ENCODE assay signal across 8 cellular contexts in the genomic region with DNA sequence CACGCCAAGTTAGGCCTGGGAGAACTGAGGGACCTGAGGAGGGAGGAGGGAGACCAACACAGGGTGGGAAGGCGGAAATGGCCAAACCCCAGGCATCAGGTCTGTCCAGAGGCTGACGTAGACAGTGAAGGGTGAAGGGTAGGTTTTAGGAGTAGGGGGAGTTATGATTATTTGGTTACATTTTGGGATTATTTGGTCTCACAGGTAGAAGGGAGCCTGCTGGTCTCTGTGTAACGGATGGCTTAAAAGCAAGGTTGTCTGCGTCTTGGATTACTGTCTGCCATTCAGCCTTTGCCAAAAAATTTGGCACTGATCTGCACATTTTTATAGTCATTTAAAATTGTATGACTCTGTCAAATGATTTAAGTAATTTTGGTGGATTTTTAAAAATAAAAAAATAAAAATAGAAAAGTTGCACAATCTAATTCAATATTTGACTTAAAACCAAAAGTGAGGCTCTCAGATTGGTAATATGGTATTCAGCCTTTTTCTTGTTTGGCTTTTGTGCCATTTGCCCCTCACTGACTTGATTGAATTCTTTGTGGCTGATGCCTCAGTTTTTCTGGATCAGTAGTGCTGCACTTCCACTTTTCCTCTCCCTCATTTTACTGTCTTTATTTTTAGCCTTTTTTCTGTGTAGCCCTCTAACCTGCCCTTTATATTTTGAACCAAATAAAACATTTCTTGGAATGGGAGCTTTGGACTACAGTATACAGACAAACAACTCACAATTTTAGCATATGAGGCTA. TPM values are rescaled to one million over a fixed set of nuclear protein-coding genes. Genes with fewer than 3 reads are reported as not detected.
A peak's percentile ranks its signal among the peaks of the same experiment; 100 is the strongest.
DNase-seq lines count a peak whose midpoint lies in the region; ATAC-seq and TF ChIP-seq lines count a peak whose summit lies in the region.

No MANE protein-coding gene starts in this region.

- peaks cover 22 to 40% of the 10 kb centered on the region in 2 donors for H3K4me1 Mint-ChIP-seq in effector memory CD8-positive, alpha-beta T cell (ENCODE audit: low read depth in 2 of 2)

- DNase-seq in NCI-H1092 treated with DMSO at 0.1 percent for 48 hours (lab: John Stamatoyannopoulos, UW) = peak; percentile 53
- no peak for DNase-seq in NCI-H1092 (lab: John Stamatoyannopoulos, UW)
- no peak for DNase-seq in OCI-LY7 (ENCODE audit: low spot score)
- no peak for DNase-seq in effector memory CD8-positive, alpha-beta T cell
- no peak for DNase-seq in activated CD4-positive, alpha-beta T cell treated with anti-CD3 and anti-CD28 coated beads for 4 hours

- H3K36me3 Mint-ChIP-seq in effector memory CD8-positive, alpha-beta T cell (ENCODE audit: insufficient read depth) = peaks cover 10% of the 10 kb centered on the region

- no peaks in the 10 kb centered on the region for H3K9me3 Mint-ChIP-seq in effector memory CD8-positive, alpha-beta T cell

- H3K4me2 ChIP-seq in OCI-LY7 (ENCODE audit: low read length) = peak overlapping the region; percentile 74

- intact Hi-C loops in OCI-LY7 (cut with micrococcal nuclease; ENCODE audit: unreplicated experiment) = loop anchor here (1.0 to 5.0 kb wide), 4 partner anchors 19 to 140 kb away; a partner anchor contains a TSS

- no peaks in the 10 kb centered on the region for H4K20me1 ChIP-seq in OCI-LY7 (ENCODE audit: insufficient read depth, low read length)

- H3K27me3 ChIP-seq in muscle layer of duodenum (ENCODE audit: low read depth, low read length) = no peaks in the 10 kb centered on the region

- no peaks in the 10 kb centered on the region for H3K27me3 Mint-ChIP-seq in effector memory CD8-positive, alpha-beta T cell

- H3K36me3 ChIP-seq in OCI-LY7 (ENCODE audit: insufficient read depth, low read length) (peaks cover 24% of the 10 kb centered on the region), muscle layer of duodenum (ENCODE audit: control insufficient read depth in 1 of 2, insufficient read depth in 2 of 2, low read length in 2 of 2) (peaks cover 15 to 17% of the 10 kb centered on the region in 2 donors)

- H3K4me1 ChIP-seq in OCI-LY7 (ENCODE audit: insufficient read depth, low read length, poor library complexity, severe bottlenecking) (peaks cover 66% of the 10 kb centered on the region), muscle layer of duodenum (ENCODE audit: control insufficient read depth in 1 of 2, insufficient read depth in 2 of 2, low read length in 2 of 2) (peaks cover 5 to 13% of the 10 kb centered on the region in 2 donors)

- H3K79me2 ChIP-seq in OCI-LY7 (ENCODE audit: insufficient read depth, low read depth, low read length) = peaks cover 39% of the 10 kb centered on the region

- H3K4me3 Mint-ChIP-seq in effector memory CD8-positive, alpha-beta T cell = peak overlapping the region; percentile 91 to 99

- peak overlapping the region; percentile 30; the same call in 1 of the 2 replicates for H2AFZ ChIP-seq in OCI-LY7 (ENCODE audit: low read length)

- H3K27ac ChIP-seq in OCI-LY7 (ENCODE audit: low read depth, low read length, poor library complexity, severe bottlenecking) (peak overlapping the region; percentile 94), muscle layer of duodenum (ENCODE audit: low read length) (peak overlapping the region; percentile 91)

- CTCF ChIA-PET in OCI-LY7 (lab: Charles Lee; ENCODE audit: unreplicated experiment) = interaction anchor here (0.6 to 1.4 kb wide), 5 partner anchors 8 to 1092 kb away, joined by 3 to 11 read pairs (median 8); no protein-coding TSS in a partner anchor

- peak overlapping the region; percentile 93 to 96 for H3K27ac Mint-ChIP-seq in effector memory CD8-positive, alpha-beta T cell

- TF ChIP-seq CTCF in OCI-LY7 (conservative IDR thresholded peaks at IDR 0.05; ENCODE audit: low read length) = no peak

- H3K9me3 ChIP-seq in OCI-LY7 (ENCODE audit: low read length) (no peaks in the 10 kb centered on the region), muscle layer of duodenum (ENCODE audit: control insufficient read depth in 1 of 2, low read length in 2 of 2) (no peaks in the 10 kb centered on the region)

- POLR2A ChIA-PET in OCI-LY7 (lab: Charles Lee) = interaction anchor here (0.6 to 2.8 kb wide), 7 partner anchors 9 to 84 kb away, joined by 3 to 12 read pairs (median 5); a partner anchor contains a TSS

- ATAC-seq in HG02678 (IDR thresholded peaks at IDR 0.05; ENCODE audit: unreplicated experiment) (peak; percentile 50), HG03565 (IDR thresholded peaks at IDR 0.05; ENCODE audit: unreplicated experiment) (no peak)
- ATAC-seq in effector memory CD8-positive, alpha-beta T cell (replicated peaks) = peak; percentile 6

- no TSS peak for BruUV-seq in OCI-LY7 (replicated peaks; lab: Mats Ljungman, UMichigan)

- H3K9me2 ChIP-seq in OCI-LY7 (ENCODE audit: insufficient read depth, low read length) = no peaks in the 10 kb centered on the region

- H3K4me3 ChIP-seq in OCI-LY7 (ENCODE audit: low read depth, low read length, poor library complexity, severe bottlenecking) = peak overlapping the region; percentile 74
- peak overlapping the region; percentile 77 to 81 for H3K4me3 ChIP-seq in muscle layer of duodenum (ENCODE audit: low read depth in 1 of 2, low read length in 2 of 2)

RNA-seq across cellular contexts. Expression of a gene that starts 3.6 kb away (rescaled TPM):
- 0.67 and 2.3 TPM in 2 replicates for total RNA-seq in OCI-LY7 (2014; rRNA removed; shearing (Covaris generic))
- total RNA-seq in OCI-LY7 (2022) = 4.1 and 4.4 TPM in 2 replicates

RNA-seq across cellular contexts. Expression of a gene that starts 8.6 kb away (rescaled TPM):
- 12.3 and 13.5 TPM in 2 replicates for total RNA-seq in OCI-LY7 (2014; rRNA removed; shearing (Covaris generic))
- total RNA-seq in OCI-LY7 (2022) = 27.1 and 31.3 TPM in 2 replicates

RNA-seq across cellular contexts. Expression of a gene that starts 8.7 kb away (rescaled TPM):
- 66.0 and 75.4 TPM in 2 replicates for total RNA-seq in OCI-LY7 (2014; rRNA removed; shearing (Covaris generic))
- 68.2 and 70.4 TPM in 2 replicates for total RNA-seq in OCI-LY7 (2022)

RNA-seq across cellular contexts. Expression of a gene that starts 25.2 kb away (rescaled TPM):
- total RNA-seq in OCI-LY7 (2014; rRNA removed; shearing (Covaris generic)) = 16.8 and 18.2 TPM in 2 replicates
- total RNA-seq in OCI-LY7 (2022) = 21.9 and 23.0 TPM in 2 replicates

RNA-seq across cellular contexts. Expression of a gene that starts 25.7 kb away (rescaled TPM):
- total RNA-seq in OCI-LY7 (2014; rRNA removed; shearing (Covaris generic)) = 87.5 and 98.8 TPM in 2 replicates
- 169 and 177 TPM in 2 replicates for total RNA-seq in OCI-LY7 (2022)
